In the genomic region with DNA sequence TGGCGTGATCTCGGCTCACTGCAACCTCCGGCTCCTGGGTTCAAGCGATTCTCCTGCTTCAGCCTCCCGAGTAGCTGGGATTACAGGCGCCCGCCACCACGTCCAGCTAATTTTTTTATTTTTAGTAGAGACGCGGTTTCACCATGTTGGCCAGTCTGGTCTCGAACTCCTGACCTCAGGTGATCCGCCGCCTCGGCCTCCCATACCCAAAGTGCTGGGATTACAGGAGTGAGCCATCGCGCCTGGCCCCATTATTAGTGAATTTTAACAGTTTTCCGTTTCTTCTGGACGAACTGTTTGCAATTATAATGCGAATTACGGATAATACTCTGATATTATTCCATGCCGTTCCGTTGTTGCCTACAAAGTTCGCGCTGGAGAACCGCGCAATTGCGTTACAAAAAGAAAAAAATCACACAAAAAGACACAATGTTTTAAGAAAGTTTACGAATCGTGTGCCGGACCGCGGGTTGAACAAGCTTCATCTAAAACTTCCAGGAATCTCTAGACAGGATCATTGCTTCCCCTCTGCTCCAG, we compare ENCODE assay signal across 6 cellular contexts. TPM values are rescaled to one million over a fixed set of nuclear protein-coding genes. Genes with fewer than 3 reads are reported as not detected.
A peak's percentile ranks its signal among the peaks of the same experiment; 100 is the strongest.
DNase-seq lines count a peak whose midpoint lies in the region; ATAC-seq and TF ChIP-seq lines count a peak whose summit lies in the region.
"Not testable (repeated sequence)": the region's sequence is repeated elsewhere in the genome, so short reads cannot be mapped to it uniquely, and the experiment has no call there.

No MANE protein-coding gene starts in this region.

- H3K79me2 ChIP-seq in GM23248 (ENCODE audit: insufficient read depth): peaks cover 44% of the 10 kb centered on the region

- peak overlapping the region; percentile 99 for H2AFZ ChIP-seq in GM23248

- H3K27ac Mint-ChIP-seq in T-cell (peak overlapping the region; percentile 96), MCF 10A (ENCODE audit: low read depth, unreplicated experiment) (peak overlapping the region; percentile 99), neural crest cell (ENCODE audit: unreplicated experiment) (peak overlapping the region; percentile 100)

- POLR2A ChIA-PET in T-cell (lab: Charles Lee) (interaction anchor here (0.6 to 0.8 kb wide), 3 partner anchors 24 to 1660 kb away, joined by 3 read pairs; no protein-coding TSS in a partner anchor), MCF 10A (lab: Yijun Ruan, JAX) (interaction anchor here (0.5 to 3.6 kb wide), 35 partner anchors 9 to 1936 kb away, joined by 3 to 45 read pairs (median 4); partner anchors contain the start of genes MARCHF2, NDUFA7, RAB11B and RPS28)

- H3K27ac ChIP-seq in GM23248: peak overlapping the region; percentile 75
- peak overlapping the region; percentile 93 to 99 for H3K27ac ChIP-seq in right atrium auricular region
- H3K27ac ChIP-seq in thyroid gland: peak overlapping the region; percentile 67 to 98 (median 98)

- H3F3A ChIP-seq in GM23248 (ENCODE audit: insufficient read depth): not testable (repeated sequence)

- H3K4me1 Mint-ChIP-seq in T-cell (peaks cover 36 to 41% (median 41%) of the 10 kb centered on the region in 3 donors), MCF 10A (ENCODE audit: insufficient read depth, unreplicated experiment) (peaks cover 21% of the 10 kb centered on the region), neural crest cell (peaks cover 42% of the 10 kb centered on the region)

- H3K36me3 ChIP-seq in GM23248 (ENCODE audit: low read depth); thyroid gland: not testable (repeated sequence)
- H3K36me3 ChIP-seq in right atrium auricular region: peaks cover 12% of the 10 kb centered on the region

- not testable (repeated sequence) for H3K9me3 ChIP-seq in GM23248 (ENCODE audit: low read depth); right atrium auricular region; thyroid gland

- not testable (repeated sequence) for H3K9me2 ChIP-seq in GM23248 (ENCODE audit: insufficient read depth)

- 17% methylated on average over 32 of the region's 32 CpGs for WGBS in GM23248 (ENCODE audit: low coverage in 1 of 2, low lambda C conversion rate in 2 of 2, missing lambda C conversion rate in 2 of 2), 2 experiments
- WGBS in thyroid gland, 2 donors: 29 to 30% methylated on average over 32 of the region's 32 CpGs

- H3K4me1 ChIP-seq in GM23248 (ENCODE audit: insufficient read depth): peaks cover 14% of the 10 kb centered on the region
- H3K4me1 ChIP-seq in right atrium auricular region: peaks cover 0 to 42% of the 10 kb centered on the region in 2 donors
- H3K4me1 ChIP-seq in thyroid gland: peaks cover 33 to 37% of the 10 kb centered on the region in 2 donors

- intact Hi-C loops in MCF 10A (cut with micrococcal nuclease): loop anchor here (1.0 to 2.0 kb wide), 2 partner anchors 20 to 69 kb away; no protein-coding TSS in a partner anchor
- intact Hi-C loops in thyroid gland (cut with DNase I): loop anchor here (10.0 kb wide), 1 partner anchor 99 kb away; the partner anchor contains the start of gene KANK3

- CTCF ChIA-PET in T-cell (lab: Charles Lee): interaction anchor here (0.5 to 1.6 kb wide), 4 partner anchors 12 to 96 kb away, joined by 3 to 14 read pairs (median 7); partner anchors contain the start of gene MARCHF2 (in 1 of the 2)
- CTCF ChIA-PET in MCF 10A (lab: Yijun Ruan, JAX): interaction anchor here (0.8 to 3.1 kb wide), 3 partner anchors 30 to 90 kb away, joined by 3 to 20 read pairs (median 4); partner anchors contain the start of gene MARCHF2

- H3K4me2 ChIP-seq in GM23248 (ENCODE audit: unreplicated experiment): peak overlapping the region; percentile 92

- TF ChIP-seq POLR2A in thyroid gland (IDR thresholded peaks at IDR 0.05): not testable (repeated sequence)

- DNase-seq in GM23248; T-cell; MCF 10A (ENCODE audit: unreplicated experiment); right atrium auricular region (ENCODE audit: low spot score); neural crest cell (ENCODE audit: low read depth, low spot score); thyroid gland: not testable (repeated sequence)

- peak overlapping the region; percentile 94 to 99 (median 98) for H3K4me3 Mint-ChIP-seq in T-cell
- peak overlapping the region; percentile 95 for H3K4me3 Mint-ChIP-seq in MCF 10A (ENCODE audit: unreplicated experiment)
- H3K4me3 Mint-ChIP-seq in neural crest cell: peak overlapping the region; percentile 96

- TSS peak; percentile 25 for BruUV-seq in MCF 10A (replicated peaks; lab: Mats Ljungman, UMichigan)

- H3K36me3 Mint-ChIP-seq in T-cell: peaks cover 21% of the 10 kb centered on the region
- H3K36me3 Mint-ChIP-seq in MCF 10A (ENCODE audit: insufficient read depth, unreplicated experiment): peaks cover 31% of the 10 kb centered on the region
- peaks cover 11% of the 10 kb centered on the region for H3K36me3 Mint-ChIP-seq in neural crest cell (ENCODE audit: low read depth)

- peak overlapping the region; percentile 96 for H3K9ac ChIP-seq in GM23248

- H3K27me3 ChIP-seq in GM23248 (replicated peaks; ENCODE audit: insufficient read depth); right atrium auricular region; thyroid gland: not testable (repeated sequence)

- in situ Hi-C loops in GM23248 (cut with MboI): not testable (repeated sequence)

- H3K9me3 Mint-ChIP-seq in T-cell; MCF 10A (ENCODE audit: unreplicated experiment); neural crest cell: not testable (repeated sequence)

- not testable (repeated sequence) for H3K27me3 Mint-ChIP-seq in T-cell; MCF 10A (ENCODE audit: insufficient read depth, unreplicated experiment); neural crest cell (ENCODE audit: low read depth)

- H3K4me3 ChIP-seq in GM23248 (peak overlapping the region; percentile 88), right atrium auricular region (peak overlapping the region; percentile 86 to 99), thyroid gland (replicated peaks in 1 of 3) (peak overlapping the region; percentile 29 to 93 (median 87))

- ATAC-seq in T-cell (replicated peaks in 1 of 4): not testable (repeated sequence)

- not testable (repeated sequence) for TF ChIP-seq CTCF in MCF 10A (IDR thresholded peaks at IDR 0.05; ENCODE audit: unreplicated experiment); right atrium auricular region (IDR thresholded peaks at IDR 0.05); neural crest cell (conservative IDR thresholded peaks at IDR 0.05); thyroid gland (IDR thresholded peaks at IDR 0.05)

- peaks cover 13% of the 10 kb centered on the region for H4K20me1 ChIP-seq in GM23248 (ENCODE audit: insufficient read depth)

RNA-seq across cellular contexts. Expression of gene HNRNPM, which starts 0.6 kb away (rescaled TPM):
- 69.4 and 71.0 TPM in 2 replicates for total RNA-seq in GM23248 (2014; rRNA removed; shearing (Covaris generic))
- polyA plus RNA-seq in GM23248 (2016; fragmentation: Nextera tagmentation; extraction: Ambion mirVana): 116 and 117 TPM in 2 replicates
- total RNA-seq in T-cell (100 to 1,000 TPM; 200 to 272 (median 213) TPM), MCF 10A (2022) (149 and 161 TPM in 2 replicates), right atrium auricular region (10 to 100 TPM; 51.0 to 76.5 TPM), neural crest cell (493 and 498 TPM in 2 replicates), thyroid gland (100 to 1,000 TPM in 2 of 4 donors, 10 to 100 TPM in 2; 79.3 to 138 (median 97.2) TPM)

RNA-seq across cellular contexts. Expression of gene MARCHF2, which starts 31.1 kb away (rescaled TPM):
- 64.2 and 87.4 TPM in 2 replicates for total RNA-seq in GM23248 (2014; rRNA removed; shearing (Covaris generic))
- 33.1 and 33.4 TPM in 2 replicates for polyA plus RNA-seq in GM23248 (2016; fragmentation: Nextera tagmentation; extraction: Ambion mirVana)
- total RNA-seq in T-cell (10 to 100 TPM; 20.6 to 40.7 (median 35.6) TPM), MCF 10A (2022) (8.3 and 11.5 TPM in 2 replicates), right atrium auricular region (100 to 1,000 TPM; 222 to 270 TPM), neural crest cell (13.6 and 14.6 TPM in 2 replicates), thyroid gland (100 to 1,000 TPM; 168 to 245 (median 215) TPM)

RNA-seq across cellular contexts. Expression of gene RAB11B, which starts 54.0 kb away (rescaled TPM):
- 10.4 and 13.3 TPM in 2 replicates for total RNA-seq in GM23248 (2014; rRNA removed; shearing (Covaris generic))
- 84.9 and 85.9 TPM in 2 replicates for polyA plus RNA-seq in GM23248 (2016; fragmentation: Nextera tagmentation; extraction: Ambion mirVana)
- 100 to 1,000 TPM in 3 of 5 donors, 10 to 100 TPM in 2; 87.5 to 125 (median 116) TPM for total RNA-seq in T-cell
- total RNA-seq in MCF 10A (2022): 67.2 and 73.3 TPM in 2 replicates
- total RNA-seq in right atrium auricular region: 10 to 100 TPM; 51.0 to 66.0 TPM
- 121 and 135 TPM in 2 replicates for total RNA-seq in neural crest cell
- 100 to 1,000 TPM in 2 of 4 donors, 10 to 100 TPM in 2; 91.2 to 137 (median 113) TPM for total RNA-seq in thyroid gland

RNA-seq across cellular contexts. Expression of gene PRAM1, which starts 58.2 kb away (rescaled TPM):
- total RNA-seq in GM23248 (2014; rRNA removed; shearing (Covaris generic)): not detected in 2 replicates
- not detected in 2 replicates for polyA plus RNA-seq in GM23248 (2016; fragmentation: Nextera tagmentation; extraction: Ambion mirVana)
- total RNA-seq in T-cell (1 to 10 TPM; 2.2 to 5.1 (median 3.8) TPM), MCF 10A (2022) (0.15 TPM in 1 of 2 replicates, not detected in the other), right atrium auricular region (under 1 TPM; 0.19 to 0.79 TPM), neural crest cell (0.21 and 0.55 TPM in 2 replicates), thyroid gland (1 to 10 TPM in 1 of 4 donors, under 1 TPM in 2, not detected in 1; 0.58 to 2.0 (median 0.81) TPM)
